Comparison of ENCODE assay signal across 10 cellular contexts in genomic region chrX:72128881-72129280, GRCh38. TPM values are rescaled to one million over a fixed set of nuclear protein-coding genes. Genes with fewer than 3 reads are reported as not detected.
A peak's percentile ranks its signal among the peaks of the same experiment; 100 is the strongest.
DNase-seq lines count a peak whose midpoint lies in the region; FAIRE-seq and TF ChIP-seq lines count a peak whose summit lies in the region.
"Had no signal": no experiment of that assay in that cellular context is flagged by ENCODE, and none has a peak within 500 bp of the region (broad histone marks: within the 10 kb centered on the region; RNA-seq: fewer than 3 reads in every experiment).

No MANE protein-coding gene starts in this region.

- peaks cover 26% of the 10 kb centered on the region for H3K36me3 Mint-ChIP-seq in nephron progenitor cell (ENCODE audit: low read depth)

- in situ Hi-C loops in astrocyte of the spinal cord (cut with HindIII; ENCODE audit: low sequenced_read_pairs), result no loop called here

- peaks cover 55% of the 10 kb centered on the region for H3K4me1 Mint-ChIP-seq in nephron progenitor cell

- POLR2A ChIA-PET in HEK293T (lab: Yijun Ruan, JAX), result no interaction called here

- H3K27me3 Mint-ChIP-seq in nephron progenitor cell (ENCODE audit: low read depth, poor library complexity), result peaks cover 15% of the 10 kb centered on the region

- no peak overlapping the region for H3K4me3 ChIP-seq in astrocyte of the spinal cord (ENCODE audit: low read depth, low read length)

- FAIRE-seq in frontal cortex (lab: Jason Lieb, UNC), result no peak
- FAIRE-seq: A204.1, urothelium cell line had no signal

- CTCF ChIA-PET in HEK293T (lab: Yijun Ruan, JAX), result interaction anchor here (0.6 to 1.1 kb wide), 2 partner anchors 107 to 111 kb away, joined by 3 to 4 read pairs; no protein-coding TSS in a partner anchor

- peaks cover 68% of the 10 kb centered on the region for H3K9me3 Mint-ChIP-seq in nephron progenitor cell

- H3K27ac Mint-ChIP-seq in nephron progenitor cell, result no peak overlapping the region

- TF ChIP-seq CTCF in astrocyte of the spinal cord (IDR thresholded peaks at IDR 0.05; ENCODE audit: low read depth, low read length) (peak; percentile 47), nephron progenitor cell (IDR thresholded peaks at IDR 0.05) (peak; percentile 33)

- H3K4me3 Mint-ChIP-seq in nephron progenitor cell, result peak overlapping the region; percentile 32

- DNase-seq in DMS53 (lab: John Stamatoyannopoulos, UW), result peak; percentile 59
- no peak for DNase-seq in DMS53 treated with DMSO at 0.1 percent for 48 hours (lab: John Stamatoyannopoulos, UW; ENCODE audit: unreplicated experiment)
- DNase-seq in HEK293T (ENCODE audit: extremely low spot score), result peak; percentile 62
- DNase-seq in astrocyte of the spinal cord (ENCODE audit: low read depth, low spot score), result no peak
- DNase-seq in nephron progenitor cell, result no peak
- no peak for DNase-seq in frontal cortex (ENCODE audit: low spot score in 2 of 2)
- no peak for DNase-seq in activated gamma-delta T cell treated with Interleukin-2 at 50 U/mL for 16 hours
- DNase-seq in T-helper 9 cell, result no peak

TF ChIP-seq in HEK293T, 16 proteins besides CTCF, POLR2A, EP300 and RAD21:
- TF ChIP-seq FOXM1 (IDR thresholded peaks at IDR 0.05; ENCODE audit: borderline replicate concordance), result no peak
- no peak for TF ChIP-seq L3MBTL2 (conservative IDR thresholded peaks at IDR 0.05)
- no peak for TF ChIP-seq PKNOX1 (IDR thresholded peaks at IDR 0.05)
- TF ChIP-seq BHLHE40 (IDR thresholded peaks at IDR 0.05; ENCODE audit: borderline replicate concordance), result no peak
- TF ChIP-seq ARNT (IDR thresholded peaks at IDR 0.05), result no peak
- no peak for TF ChIP-seq LEF1 (IDR thresholded peaks at IDR 0.05; ENCODE audit: borderline replicate concordance)
- no peak for TF ChIP-seq TARDBP (IDR thresholded peaks at IDR 0.05)
- TF ChIP-seq FOXK2 (IDR thresholded peaks at IDR 0.05), result no peak
- no peak for TF ChIP-seq ZNF384 (IDR thresholded peaks at IDR 0.05)
- TF ChIP-seq FOXA1 (IDR thresholded peaks at IDR 0.05), result no peak
- TF ChIP-seq NFRKB (IDR thresholded peaks at IDR 0.05), result no peak

RNA-seq across cellular contexts. Expression of gene RTL5, which starts 2.8 kb away (rescaled TPM):
- total RNA-seq in frontal cortex, result 4.1 TPM

RNA-seq across cellular contexts. Expression of gene PIN4, which starts 52.7 kb away (rescaled TPM):
- total RNA-seq in frontal cortex, result 16.3 TPM

Comparison
In these comparisons a context has a peak if more than half of its experiments do, and no peak if none do; other contexts are left out.
1. DNase-seq: peak in DMS53 (single experiment) and HEK293T (single experiment); none in DMS53 treated with DMSO at 0.1 percent for 48 hours (single experiment), astrocyte of the spinal cord (single experiment), nephron progenitor cell (single experiment), frontal cortex (0 of 2), activated gamma-delta T cell treated with Interleukin-2 at 50 U/mL for 16 hours (single experiment) and T-helper 9 cell (single experiment).